In genomic region chr11:116936754-116937153, GRCh38 we compare ENCODE assay signal across 29 cellular contexts.
"Had no signal": no experiment of that assay in that cellular context is flagged by ENCODE, and none has a peak within 500 bp of the region (broad histone marks: within the 10 kb centered on the region; RNA-seq: fewer than 3 reads in every experiment).

No MANE protein-coding gene starts in this region.

- H3K36me3 ChIP-seq: Peyer's patch, SJCRH30 had no signal

- H3K27ac Mint-ChIP-seq: activated CD8-positive, alpha-beta T cell treated with anti-CD3 and anti-CD28 coated beads for 36 hours; activated naive CD4-positive, alpha-beta T cell treated with anti-CD3 and anti-CD28 coated beads, Interleukin-2, amount 50 U/mL, for 72 hours; activated naive CD8-positive, alpha-beta T cell treated with anti-CD3 and anti-CD28 coated beads, Interleukin-2, amount 50 U/mL, for 24 hours; activated T-helper 1 cell treated with anti-CD3 and anti-CD28 coated beads, Interleukin-12 subunit alpha, Interleukin-12 subunit beta, Interleukin-2, Interleukin-4 antibody, amounts not matched to agents 30 ng/mL and 10 ng/mL and 1 ng/mL, durations not matched to agents 14 hours and 24 hours and 36 hours; T-helper 1 cell treated with Interleukin-12 subunit alpha and Interleukin-12 subunit beta and Interleukin-4 antibody, amounts not matched to agents 30 μg/mL and 1 μg/mL, for 36 hours had no signal

- H3K4me1 ChIP-seq: ascending aorta, body of pancreas, SJCRH30 had no signal

- H3K27me3 Mint-ChIP-seq: activated CD8-positive, alpha-beta T cell treated with anti-CD3 and anti-CD28 coated beads for 36 hours; activated naive CD8-positive, alpha-beta T cell treated with anti-CD3 and anti-CD28 coated beads, Interleukin-2, amount 50 U/mL, for 24 hours had no signal

- DNase-seq: activated CD4-positive, alpha-beta T cell treated with anti-CD3 and anti-CD28 coated beads for 4 hours; activated CD8-positive, alpha-beta memory T cell treated with anti-CD3 and anti-CD28 coated beads, Interleukin-2, amount 50 U/mL, for 4 hours; activated CD8-positive, alpha-beta T cell treated with anti-CD3 and anti-CD28 coated beads for 36 hours; activated effector memory CD4-positive, alpha-beta T cell treated with anti-CD3 and anti-CD28 coated beads, Interleukin-2, amount 50 U/mL, for 16 hours; activated naive CD4-positive, alpha-beta T cell treated with Interleukin-2 at 50 U/mL for 16 hours; activated naive CD8-positive, alpha-beta T cell treated with anti-CD3 and anti-CD28 coated beads, Interleukin-2, amount 50 U/mL, for 24 hours; amniotic stem cell; body of pancreas; central memory CD4-positive, alpha-beta T cell; MM.1S; NCI-H1105; NCI-H1436; NCI-H1694 treated with DMSO at 0.1 percent for 48 hours; NCI-H2029 treated with DMSO at 0.1 percent for 48 hours; NCI-H345; NCI-H510A; NCI-H526 treated with DMSO at 0.1 percent for 48 hours; NK-92 treated with Interleukin-12 subunit alpha and Interleukin-12 subunit beta, amount 100 ng/mL, for 24 hours; Peyer's patch; Right ventricle myocardium superior; SJCRH30; SK-N-SH had no signal

- H3K27ac ChIP-seq: ascending aorta, body of pancreas, Peyer's patch, RWPE1, SJCRH30 had no signal

- H3K27me3 ChIP-seq: ascending aorta, body of pancreas, Peyer's patch, SJCRH30 had no signal

- H3K4me2 ChIP-seq: SK-N-SH had no signal

- ATAC-seq: activated CD4-positive, CD25-positive, alpha-beta regulatory T cell treated with anti-CD3 and anti-CD28 coated beads, Interleukin-2, amount 50 U/mL, for 24 hours; activated CD8-positive, alpha-beta T cell treated with anti-CD3 and anti-CD28 coated beads for 36 hours; activated naive CD8-positive, alpha-beta T cell treated with anti-CD3 and anti-CD28 coated beads, Interleukin-2, amount 50 U/mL, for 24 hours; body of pancreas had no signal

- H3K4me3 ChIP-seq: ascending aorta, body of pancreas, Peyer's patch, SJCRH30 had no signal

- FAIRE-seq: bronchial epithelial cell had no signal

- H3K9ac ChIP-seq: SK-N-SH had no signal

- H3K9me3 ChIP-seq: ascending aorta, body of pancreas, Peyer's patch, SJCRH30, SK-N-SH had no signal

- H3K4me3 Mint-ChIP-seq: activated CD8-positive, alpha-beta T cell treated with anti-CD3 and anti-CD28 coated beads for 36 hours; activated naive CD8-positive, alpha-beta T cell treated with anti-CD3 and anti-CD28 coated beads, Interleukin-2, amount 50 U/mL, for 24 hours; activated T-helper 1 cell treated with anti-CD3 and anti-CD28 coated beads, Interleukin-12 subunit alpha, Interleukin-12 subunit beta, Interleukin-2, Interleukin-4 antibody, amounts not matched to agents 30 ng/mL and 10 ng/mL and 1 ng/mL, durations not matched to agents 14 hours and 24 hours and 36 hours; T-helper 1 cell treated with Interleukin-12 subunit alpha and Interleukin-12 subunit beta and Interleukin-4 antibody, amounts not matched to agents 30 μg/mL and 1 μg/mL, for 36 hours had no signal
